2 cellular contexts compared by ENCODE assay signal in the genomic region with DNA sequence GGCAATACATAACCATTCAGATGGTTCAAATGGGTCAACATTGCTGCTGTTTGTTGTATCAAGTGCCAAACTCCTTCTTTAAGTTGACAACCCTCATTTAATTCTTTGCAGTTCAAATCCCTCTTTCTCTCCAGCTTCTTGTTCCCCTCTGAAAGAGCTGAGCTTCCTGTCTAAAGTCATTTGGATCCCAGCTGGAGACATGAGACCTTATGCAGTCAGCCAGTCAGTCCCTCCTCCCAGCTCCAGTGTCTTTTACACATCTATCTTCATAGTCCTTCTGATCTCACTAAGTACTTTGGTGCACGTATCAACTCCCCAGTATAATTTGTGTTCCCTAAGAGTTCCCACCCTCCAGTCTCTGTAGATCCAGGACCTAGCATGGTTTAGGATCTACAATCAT.
TF ChIP-seq lines count a peak whose summit lies in the region.

No MANE protein-coding gene starts in this region.

TF ChIP-seq in GM23338, 12 proteins besides CTCF, POLR2A, EP300 and RAD21 (continues in another document):
- TF ChIP-seq, protein P1, sequence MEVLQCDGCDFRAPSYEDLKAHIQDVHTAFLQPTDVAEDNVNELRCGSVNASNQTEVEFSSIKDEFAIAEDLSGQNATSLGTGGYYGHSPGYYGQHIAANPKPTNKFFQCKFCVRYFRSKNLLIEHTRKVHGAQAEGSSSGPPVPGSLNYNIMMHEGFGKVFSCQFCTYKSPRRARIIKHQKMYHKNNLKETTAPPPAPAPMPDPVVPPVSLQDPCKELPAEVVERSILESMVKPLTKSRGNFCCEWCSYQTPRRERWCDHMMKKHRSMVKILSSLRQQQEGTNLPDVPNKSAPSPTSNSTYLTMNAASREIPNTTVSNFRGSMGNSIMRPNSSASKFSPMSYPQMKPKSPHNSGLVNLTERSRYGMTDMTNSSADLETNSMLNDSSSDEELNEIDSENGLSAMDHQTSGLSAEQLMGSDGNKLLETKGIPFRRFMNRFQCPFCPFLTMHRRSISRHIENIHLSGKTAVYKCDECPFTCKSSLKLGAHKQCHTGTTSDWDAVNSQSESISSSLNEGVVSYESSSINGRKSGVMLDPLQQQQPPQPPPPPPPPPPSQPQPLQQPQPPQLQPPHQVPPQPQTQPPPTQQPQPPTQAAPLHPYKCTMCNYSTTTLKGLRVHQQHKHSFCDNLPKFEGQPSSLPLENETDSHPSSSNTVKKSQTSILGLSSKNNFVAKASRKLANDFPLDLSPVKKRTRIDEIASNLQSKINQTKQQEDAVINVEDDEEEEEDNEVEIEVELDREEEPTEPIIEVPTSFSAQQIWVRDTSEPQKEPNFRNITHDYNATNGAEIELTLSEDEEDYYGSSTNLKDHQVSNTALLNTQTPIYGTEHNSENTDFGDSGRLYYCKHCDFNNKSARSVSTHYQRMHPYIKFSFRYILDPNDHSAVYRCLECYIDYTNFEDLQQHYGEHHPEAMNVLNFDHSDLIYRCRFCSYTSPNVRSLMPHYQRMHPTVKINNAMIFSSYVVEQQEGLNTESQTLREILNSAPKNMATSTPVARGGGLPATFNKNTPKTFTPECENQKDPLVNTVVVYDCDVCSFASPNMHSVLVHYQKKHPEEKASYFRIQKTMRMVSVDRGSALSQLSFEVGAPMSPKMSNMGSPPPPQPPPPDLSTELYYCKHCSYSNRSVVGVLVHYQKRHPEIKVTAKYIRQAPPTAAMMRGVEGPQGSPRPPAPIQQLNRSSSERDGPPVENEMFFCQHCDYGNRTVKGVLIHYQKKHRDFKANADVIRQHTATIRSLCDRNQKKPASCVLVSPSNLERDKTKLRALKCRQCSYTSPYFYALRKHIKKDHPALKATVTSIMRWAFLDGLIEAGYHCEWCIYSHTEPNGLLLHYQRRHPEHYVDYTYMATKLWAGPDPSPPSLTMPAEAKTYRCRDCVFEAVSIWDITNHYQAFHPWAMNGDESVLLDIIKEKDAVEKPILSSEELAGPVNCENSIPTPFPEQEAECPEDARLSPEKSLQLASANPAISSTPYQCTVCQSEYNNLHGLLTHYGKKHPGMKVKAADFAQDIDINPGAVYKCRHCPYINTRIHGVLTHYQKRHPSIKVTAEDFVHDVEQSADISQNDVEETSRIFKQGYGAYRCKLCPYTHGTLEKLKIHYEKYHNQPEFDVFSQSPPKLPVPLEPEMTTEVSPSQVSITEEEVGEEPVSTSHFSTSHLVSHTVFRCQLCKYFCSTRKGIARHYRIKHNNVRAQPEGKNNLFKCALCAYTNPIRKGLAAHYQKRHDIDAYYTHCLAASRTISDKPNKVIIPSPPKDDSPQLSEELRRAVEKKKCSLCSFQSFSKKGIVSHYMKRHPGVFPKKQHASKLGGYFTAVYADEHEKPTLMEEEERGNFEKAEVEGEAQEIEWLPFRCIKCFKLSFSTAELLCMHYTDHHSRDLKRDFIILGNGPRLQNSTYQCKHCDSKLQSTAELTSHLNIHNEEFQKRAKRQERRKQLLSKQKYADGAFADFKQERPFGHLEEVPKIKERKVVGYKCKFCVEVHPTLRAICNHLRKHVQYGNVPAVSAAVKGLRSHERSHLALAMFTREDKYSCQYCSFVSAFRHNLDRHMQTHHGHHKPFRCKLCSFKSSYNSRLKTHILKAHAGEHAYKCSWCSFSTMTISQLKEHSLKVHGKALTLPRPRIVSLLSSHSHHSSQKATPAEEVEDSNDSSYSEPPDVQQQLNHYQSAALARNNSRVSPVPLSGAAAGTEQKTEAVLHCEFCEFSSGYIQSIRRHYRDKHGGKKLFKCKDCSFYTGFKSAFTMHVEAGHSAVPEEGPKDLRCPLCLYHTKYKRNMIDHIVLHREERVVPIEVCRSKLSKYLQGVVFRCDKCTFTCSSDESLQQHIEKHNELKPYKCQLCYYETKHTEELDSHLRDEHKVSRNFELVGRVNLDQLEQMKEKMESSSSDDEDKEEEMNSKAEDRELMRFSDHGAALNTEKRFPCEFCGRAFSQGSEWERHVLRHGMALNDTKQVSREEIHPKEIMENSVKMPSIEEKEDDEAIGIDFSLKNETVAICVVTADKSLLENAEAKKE (CRISPR knock-in tag; IDR thresholded peaks at IDR 0.05): no peak
- TF ChIP-seq NANOG (IDR thresholded peaks at IDR 0.05; ENCODE audit: borderline replicate concordance): no peak
- TF ChIP-seq JUNB (IDR thresholded peaks at IDR 0.05; ENCODE audit: unreplicated experiment): no peak
- TF ChIP-seq, protein P2, sequence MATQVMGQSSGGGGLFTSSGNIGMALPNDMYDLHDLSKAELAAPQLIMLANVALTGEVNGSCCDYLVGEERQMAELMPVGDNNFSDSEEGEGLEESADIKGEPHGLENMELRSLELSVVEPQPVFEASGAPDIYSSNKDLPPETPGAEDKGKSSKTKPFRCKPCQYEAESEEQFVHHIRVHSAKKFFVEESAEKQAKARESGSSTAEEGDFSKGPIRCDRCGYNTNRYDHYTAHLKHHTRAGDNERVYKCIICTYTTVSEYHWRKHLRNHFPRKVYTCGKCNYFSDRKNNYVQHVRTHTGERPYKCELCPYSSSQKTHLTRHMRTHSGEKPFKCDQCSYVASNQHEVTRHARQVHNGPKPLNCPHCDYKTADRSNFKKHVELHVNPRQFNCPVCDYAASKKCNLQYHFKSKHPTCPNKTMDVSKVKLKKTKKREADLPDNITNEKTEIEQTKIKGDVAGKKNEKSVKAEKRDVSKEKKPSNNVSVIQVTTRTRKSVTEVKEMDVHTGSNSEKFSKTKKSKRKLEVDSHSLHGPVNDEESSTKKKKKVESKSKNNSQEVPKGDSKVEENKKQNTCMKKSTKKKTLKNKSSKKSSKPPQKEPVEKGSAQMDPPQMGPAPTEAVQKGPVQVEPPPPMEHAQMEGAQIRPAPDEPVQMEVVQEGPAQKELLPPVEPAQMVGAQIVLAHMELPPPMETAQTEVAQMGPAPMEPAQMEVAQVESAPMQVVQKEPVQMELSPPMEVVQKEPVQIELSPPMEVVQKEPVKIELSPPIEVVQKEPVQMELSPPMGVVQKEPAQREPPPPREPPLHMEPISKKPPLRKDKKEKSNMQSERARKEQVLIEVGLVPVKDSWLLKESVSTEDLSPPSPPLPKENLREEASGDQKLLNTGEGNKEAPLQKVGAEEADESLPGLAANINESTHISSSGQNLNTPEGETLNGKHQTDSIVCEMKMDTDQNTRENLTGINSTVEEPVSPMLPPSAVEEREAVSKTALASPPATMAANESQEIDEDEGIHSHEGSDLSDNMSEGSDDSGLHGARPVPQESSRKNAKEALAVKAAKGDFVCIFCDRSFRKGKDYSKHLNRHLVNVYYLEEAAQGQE (IDR thresholded peaks at IDR 0.05; ENCODE audit: unreplicated experiment): no peak
- no peak for TF ChIP-seq EZH2phosphoT487 (IDR thresholded peaks at IDR 0.05; ENCODE audit: unreplicated experiment)
- TF ChIP-seq STAT1 (IDR thresholded peaks at IDR 0.05; ENCODE audit: unreplicated experiment): no peak
- no peak for TF ChIP-seq EZH2 (IDR thresholded peaks at IDR 0.05; ENCODE audit: low read depth, unreplicated experiment)
- TF ChIP-seq ZNF331 (CRISPR knock-in tag; IDR thresholded peaks at IDR 0.05; ENCODE audit: low read depth): no peak
- TF ChIP-seq CREB1 (CRISPR knock-in tag; IDR thresholded peaks at IDR 0.05; ENCODE audit: low read depth): no peak
- no peak for TF ChIP-seq ZNF114 (CRISPR knock-in tag; IDR thresholded peaks at IDR 0.05)
- TF ChIP-seq POLR2AphosphoS5 (IDR thresholded peaks at IDR 0.05; ENCODE audit: low read depth): no peak

TF ChIP-seq in WTC11, 78 proteins besides CTCF, POLR2A, EP300 and RAD21 (continued from another document):
- no peak for TF ChIP-seq ATF6 (CRISPR knock-in tag; IDR thresholded peaks at IDR 0.05)
